In genomic region chr4:126777649-126778048, GRCh38 we compare ENCODE assay signal across 15 cellular contexts.
DNase-seq lines count a peak whose midpoint lies in the region; ATAC-seq and TF ChIP-seq lines count a peak whose summit lies in the region.
"Had no signal": no experiment of that assay in that cellular context is flagged by ENCODE, and none has a peak within 500 bp of the region (broad histone marks: within the 10 kb centered on the region; RNA-seq: fewer than 3 reads in every experiment).

No MANE protein-coding gene starts in this region.

- H3K14ac ChIP-seq in mesenchymal stem cell (ENCODE audit: low read length in 2 of 2): no peak overlapping the region

- ATAC-seq in HG03135 (IDR thresholded peaks at IDR 0.05; ENCODE audit: unreplicated experiment): no peak
- ATAC-seq in naive thymus-derived CD8-positive, alpha-beta T cell: no peak
- ATAC-seq: T-helper 17 cell had no signal

- H3K4me3 ChIP-seq in mesenchymal stem cell (ENCODE audit: insufficient read depth in 1 of 2, low read depth in 1 of 2, low read length in 2 of 2): peak overlapping the region in 1 of 2 experiments; percentile 64
- H3K4me3 ChIP-seq: PC-9 had no signal

- no peaks in the 10 kb centered on the region for H3K36me3 Mint-ChIP-seq in naive thymus-derived CD8-positive, alpha-beta T cell
- H3K36me3 Mint-ChIP-seq: activated naive CD8-positive, alpha-beta T cell treated with anti-CD3 and anti-CD28 coated beads for 36 hours had no signal

- POLR2A ChIA-PET in RWPE1 (lab: Yijun Ruan, JAX; ENCODE audit: low non-redundant PET): no interaction called here
- POLR2A ChIA-PET in naive thymus-derived CD8-positive, alpha-beta T cell (lab: Charles Lee): no interaction called here

- H3K4me1 Mint-ChIP-seq in naive thymus-derived CD8-positive, alpha-beta T cell: no peaks in the 10 kb centered on the region
- H3K4me1 Mint-ChIP-seq: activated naive CD8-positive, alpha-beta T cell treated with anti-CD3 and anti-CD28 coated beads for 36 hours; T-helper 17 cell had no signal

- H3K23ac ChIP-seq in mesenchymal stem cell (ENCODE audit: low read length in 2 of 2): no peak overlapping the region

- no peaks in the 10 kb centered on the region for H3K9me3 ChIP-seq in mesenchymal stem cell (ENCODE audit: control insufficient read depth, low read length)

- TF ChIP-seq CTCF in RWPE1 (conservative IDR thresholded peaks at IDR 0.05; ENCODE audit: low read depth): no peak

- H3K4ac ChIP-seq in mesenchymal stem cell (ENCODE audit: low read depth in 1 of 2, low read length in 2 of 2): no peak overlapping the region

- no peak overlapping the region for H2BK120ac ChIP-seq in mesenchymal stem cell (ENCODE audit: low read depth, low read length)

- WGBS in mesenchymal stem cell: no CpG with 5 or more reads among the region's 1 CpG

- H2BK5ac ChIP-seq in mesenchymal stem cell (ENCODE audit: low read depth, low read length, poor library complexity, severe bottlenecking): no peak overlapping the region

- no peak overlapping the region for H3K4me2 ChIP-seq in mesenchymal stem cell (ENCODE audit: low read length, poor library complexity, severe bottlenecking)
- H3K4me2 ChIP-seq: PC-9 had no signal

- H4K8ac ChIP-seq in mesenchymal stem cell (ENCODE audit: low read length): no peak overlapping the region

- CTCF ChIA-PET in RWPE1 (lab: Yijun Ruan, JAX): no interaction called here

- H3K27me3 Mint-ChIP-seq in naive thymus-derived CD8-positive, alpha-beta T cell: no peaks in the 10 kb centered on the region
- H3K27me3 Mint-ChIP-seq: activated naive CD8-positive, alpha-beta T cell treated with anti-CD3 and anti-CD28 coated beads for 36 hours; dendritic cell treated with granulocyte-macrophage colony-stimulating factor and Interleukin-4, amounts not matched to agents 40 ng/mL and 50 ng/mL, for 4 days; T-helper 17 cell had no signal

- H3K4me1 ChIP-seq in mesenchymal stem cell (ENCODE audit: control insufficient read depth, insufficient read depth, low read depth, low read length): peaks cover 3% of the 10 kb centered on the region

- no peak overlapping the region for H4K91ac ChIP-seq in mesenchymal stem cell (ENCODE audit: low read length)

- no peak overlapping the region for H3K18ac ChIP-seq in mesenchymal stem cell (ENCODE audit: low read depth in 1 of 2, low read length in 2 of 2)

- H2BK12ac ChIP-seq in mesenchymal stem cell (ENCODE audit: low read length in 2 of 2): no peak overlapping the region

- H2AFZ ChIP-seq in mesenchymal stem cell (ENCODE audit: low read depth, low read length): no peak overlapping the region
- H2AFZ ChIP-seq: PC-9 had no signal

- no peaks in the 10 kb centered on the region for H3K27me3 ChIP-seq in mesenchymal stem cell (ENCODE audit: control insufficient read depth in 1 of 2, insufficient read depth in 1 of 2, low read length in 2 of 2)

- DNase-seq in EH (ENCODE audit: low read depth): peak; percentile 90
- DNase-seq in RWPE1 (ENCODE audit: low spot score): peak; percentile 23
- peak; percentile 9 for DNase-seq in dermis blood vessel endothelial cell
- DNase-seq in mesenchymal stem cell: peak; percentile 49
- no peak for DNase-seq in NCI-H1417 (lab: John Stamatoyannopoulos, UW)
- no peak for DNase-seq in stimulated activated CD8-positive, alpha-beta memory T cell treated with anti-CD3 and anti-CD28 coated beads, Interleukin-4, amount 100 ng/mL, for 48 hours
- no peak for DNase-seq in naive thymus-derived CD8-positive, alpha-beta T cell
- DNase-seq: activated naive CD8-positive, alpha-beta T cell treated with anti-CD3 and anti-CD28 coated beads for 36 hours; C1 segment of cervical spinal cord; DND-41; NCI-H1436; PC-9; T-helper 17 cell had no signal

- no peak overlapping the region for H3K27ac Mint-ChIP-seq in naive thymus-derived CD8-positive, alpha-beta T cell
- H3K27ac Mint-ChIP-seq: activated naive CD8-positive, alpha-beta T cell treated with anti-CD3 and anti-CD28 coated beads for 36 hours; dendritic cell treated with granulocyte-macrophage colony-stimulating factor and Interleukin-4, amounts not matched to agents 40 ng/mL and 50 ng/mL, for 4 days; T-helper 17 cell had no signal

- H3K27ac ChIP-seq in RWPE1 (no peak overlapping the region), mesenchymal stem cell (ENCODE audit: low read length, poor library complexity, severe bottlenecking) (no peak overlapping the region)
- H3K27ac ChIP-seq: PC-9 had no signal

- peak overlapping the region; percentile 94 for H3K9ac ChIP-seq in mesenchymal stem cell (ENCODE audit: low read length)

- no peak overlapping the region for H3K4me3 Mint-ChIP-seq in naive thymus-derived CD8-positive, alpha-beta T cell
- H3K4me3 Mint-ChIP-seq: activated naive CD8-positive, alpha-beta T cell treated with anti-CD3 and anti-CD28 coated beads for 36 hours; dendritic cell treated with granulocyte-macrophage colony-stimulating factor and Interleukin-4, amounts not matched to agents 40 ng/mL and 50 ng/mL, for 4 days; T-helper 17 cell had no signal

- H2AK5ac ChIP-seq in mesenchymal stem cell (ENCODE audit: low read length, severe bottlenecking): no peak overlapping the region

- H3K36me3 ChIP-seq in mesenchymal stem cell (ENCODE audit: control insufficient read depth in 1 of 2, insufficient read depth in 2 of 2, low read depth in 1 of 2, low read length in 2 of 2): no peaks in the 10 kb centered on the region

- H3K9me3 Mint-ChIP-seq in naive thymus-derived CD8-positive, alpha-beta T cell: peaks cover 0 to 11% (median 0%) of the 10 kb centered on the region in 9 donors
- H3K9me3 Mint-ChIP-seq: activated naive CD8-positive, alpha-beta T cell treated with anti-CD3 and anti-CD28 coated beads for 36 hours; dendritic cell treated with granulocyte-macrophage colony-stimulating factor and Interleukin-4, amounts not matched to agents 40 ng/mL and 50 ng/mL, for 4 days had no signal

- H3K79me1 ChIP-seq in mesenchymal stem cell (replicated peaks; ENCODE audit: low read length, poor library complexity, severe bottlenecking): peaks cover 4% of the 10 kb centered on the region

- H2BK15ac ChIP-seq in mesenchymal stem cell (ENCODE audit: low read depth, poor library complexity, severe bottlenecking): no peak overlapping the region

Comparison
In these comparisons a context has a peak if more than half of its experiments do, and no peak if none do; other contexts are left out.
1. DNase-seq: peak in EH (single experiment), RWPE1 (single experiment), dermis blood vessel endothelial cell (single experiment) and mesenchymal stem cell (single experiment); none in NCI-H1417 (0 of 3), stimulated activated CD8-positive, alpha-beta memory T cell treated with anti-CD3 and anti-CD28 coated beads, Interleukin-4, amount 100 ng/mL, for 48 hours (single experiment) and naive thymus-derived CD8-positive, alpha-beta T cell (0 of 10).